1 cellular context compared by ENCODE assay signal in the genomic region with DNA sequence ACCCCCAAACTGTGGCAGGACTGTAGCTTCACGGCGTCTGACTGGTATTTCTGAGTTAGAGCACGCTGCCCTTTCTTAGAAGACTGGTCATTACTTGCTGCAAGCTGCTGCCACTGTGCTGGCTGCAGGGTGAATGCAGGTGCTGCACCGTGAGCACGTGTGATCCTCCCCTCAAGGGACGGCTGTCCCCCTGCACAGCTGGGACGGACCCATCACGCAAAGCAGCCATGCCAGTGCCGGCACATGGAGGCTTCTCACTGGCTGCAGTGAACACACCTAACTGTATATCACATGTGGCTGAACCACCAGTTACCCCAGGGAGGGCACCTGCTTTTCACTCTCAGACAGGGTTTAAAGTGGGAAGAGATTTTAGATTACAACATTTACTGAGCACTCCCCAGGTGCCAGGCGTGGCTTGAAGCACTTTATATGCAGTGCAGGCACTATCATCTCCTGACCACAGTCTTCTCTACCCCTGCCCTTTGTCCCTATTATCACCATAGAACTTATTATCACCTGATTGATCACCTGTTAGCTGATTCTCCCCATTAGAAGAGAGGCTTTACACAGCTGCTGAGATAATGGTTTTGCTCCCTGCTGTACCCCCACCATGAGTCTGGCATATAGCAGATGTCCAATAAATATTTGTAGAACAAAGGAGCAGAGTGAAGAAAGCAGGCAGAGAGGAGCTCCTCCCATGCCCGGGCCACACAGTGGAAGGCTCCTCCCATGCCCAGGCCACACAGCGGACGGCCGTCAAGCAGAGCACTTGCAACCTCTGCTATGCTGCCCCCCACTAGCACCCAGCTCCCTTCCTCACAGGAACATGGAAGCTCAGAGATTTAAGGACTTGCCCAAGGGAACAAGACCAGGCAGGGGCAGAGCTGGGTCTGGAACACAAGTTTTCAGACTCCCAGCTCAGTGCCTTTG.
TF ChIP-seq lines count a peak whose summit lies in the region.

No MANE protein-coding gene starts in this region.

TF ChIP-seq in H1, 55 proteins besides CTCF, POLR2A, EP300 and RAD21 (continued from another document):
- TF ChIP-seq MAFK (IDR thresholded peaks at IDR 0.05; ENCODE audit: low read depth, low read length) (no peak), HDAC2 (IDR thresholded peaks at IDR 0.05; ENCODE audit: borderline replicate concordance in 1 of 2, low read depth in 2 of 2, low read length in 2 of 2) (no peak), KDM4A (IDR thresholded peaks at IDR 0.05; ENCODE audit: low read depth, low read length, severe bottlenecking) (no peak), SUZ12 (IDR thresholded peaks at IDR 0.05; ENCODE audit: low read length) (no peak), POLR2AphosphoS5 (IDR thresholded peaks at IDR 0.05; ENCODE audit: low read depth, low read length) (0 out of 2 replicates have a peak, but pooled peaks have one; percentile 26)
